ENCODE assay signal across 10 cellular contexts in genomic region chr2:219247678-219248642, GRCh38. TPM values are rescaled to one million over a fixed set of nuclear protein-coding genes. Genes with fewer than 3 reads are reported as not detected.
DNase-seq lines count a peak whose midpoint lies in the region; ATAC-seq, FAIRE-seq and TF ChIP-seq lines count a peak whose summit lies in the region.
"Had no signal": no experiment of that assay in that cellular context is flagged by ENCODE, and none has a peak within 500 bp of the region (broad histone marks: within the 10 kb centered on the region; RNA-seq: fewer than 3 reads in every experiment).

No MANE protein-coding gene starts in this region.

- H2BK20ac ChIP-seq in H1 (ENCODE audit: low read length): no peak overlapping the region

- H3K36me3 Mint-ChIP-seq in mesothelial cell of epicardium: no peaks in the 10 kb centered on the region

- no peak overlapping the region for H3K4me2 ChIP-seq in H1 (ENCODE audit: insufficient read depth in 1 of 2, low read depth in 2 of 2, low read length in 2 of 2)

- no peak overlapping the region for H3K23ac ChIP-seq in H1 (ENCODE audit: insufficient read length)

- peak; percentile 57 to 59 for ATAC-seq in activated CD4-positive, CD25-positive, alpha-beta regulatory T cell treated with anti-CD3 and anti-CD28 coated beads, Interleukin-2, amount 50 U/mL, for 24 hours
- ATAC-seq in HG02938 (IDR thresholded peaks at IDR 0.05; ENCODE audit: unreplicated experiment): no peak

- POLR2A ChIA-PET in H1 (lab: Charles Lee; ENCODE audit: partially characterized antibody): interaction anchor here (0.9 to 14.9 kb wide), 7 partner anchors 17 to 270 kb away, joined by 3 to 190 read pairs (median 4); partner anchors contain the start of genes ABCB6, ANKZF1 and ATG9A

- no peak overlapping the region for H3K18ac ChIP-seq in H1 (ENCODE audit: extremely low read depth, low read length)

- no peaks in the 10 kb centered on the region for H3K9me3 ChIP-seq in H1 (ENCODE audit: insufficient read depth in 2 of 2, low read depth in 1 of 2, low read length in 1 of 2)

- peaks cover 0 to 5% of the 10 kb centered on the region in 2 experiments; a peak in 1 of 4 replicates for H3K79me2 ChIP-seq in H1 (ENCODE audit: control insufficient read depth in 1 of 2, insufficient read depth in 2 of 2, low read length in 2 of 2)

- no peak overlapping the region for H2BK12ac ChIP-seq in H1 (ENCODE audit: low read depth, low read length)

- peak; percentile 18 to 24; a peak in 2 of 4 replicates for TF ChIP-seq RAD21 in H1 (IDR thresholded peaks at IDR 0.05 in 1 of 2, conservative IDR thresholded peaks at IDR 0.05 in 1 of 2; ENCODE audit: low read depth in 2 of 2, low read length in 2 of 2)

- no peak overlapping the region for H3K56ac ChIP-seq in H1 (replicated peaks; ENCODE audit: insufficient read length, low read depth, low read length)

- H2AFZ ChIP-seq in H1 (ENCODE audit: low read length): no peak overlapping the region

- H3K23me2 ChIP-seq in H1 (ENCODE audit: low read depth, low read length): peaks cover 13% of the 10 kb centered on the region

- no peak overlapping the region for H3K14ac ChIP-seq in H1 (ENCODE audit: insufficient read length)

- DNase-seq in GM12891 (ENCODE audit: insufficient read length, low spot score): no peak
- no peak for DNase-seq in H1 (ENCODE audit: low read depth in 1 of 2, low spot score in 2 of 2)
- peak; percentile 70 for DNase-seq in stimulated activated CD4-positive, alpha-beta T cell treated with anti-CD3 and anti-CD28 coated beads, Interleukin-1b, Interleukin-23, amount 100 ng/mL, for 48 hours
- no peak for DNase-seq in D341Med (ENCODE audit: low spot score)
- DNase-seq in mesothelial cell of epicardium (ENCODE audit: low spot score in 2 of 2, unreplicated experiment in 2 of 2): no peak
- no peak for DNase-seq in GDM1 (lab: John Stamatoyannopoulos, UW)
- DNase-seq: left cardiac atrium, T1000 had no signal

- H3K9me3 Mint-ChIP-seq in mesothelial cell of epicardium: no peaks in the 10 kb centered on the region

- H3K4me3 ChIP-seq in H1 (ENCODE audit: extremely low read depth in 1 of 4, insufficient read depth in 2 of 4, low read depth in 3 of 4, low read length in 4 of 4): no peak overlapping the region

- peaks cover 8% of the 10 kb centered on the region; the same call in 1 of the 2 replicates for H3K79me1 ChIP-seq in H1 (ENCODE audit: low read depth, low read length)

- TF ChIP-seq EP300 in H1 (IDR thresholded peaks at IDR 0.05; ENCODE audit: borderline replicate concordance in 1 of 2, low read depth in 2 of 2, low read length in 2 of 2): no peak

- CTCF ChIA-PET in H1 (lab: Charles Lee; ENCODE audit: partially characterized antibody): interaction anchor here (0.6 to 6.6 kb wide), 15 partner anchors 9 to 135 kb away, joined by 3 to 118 read pairs (median 4); partner anchors contain the start of genes ABCB6 and DNAJB2

- H4K91ac ChIP-seq in H1 (replicated peaks; ENCODE audit: insufficient read length, low read length): no peak overlapping the region

- no peak overlapping the region for H3K27ac Mint-ChIP-seq in mesothelial cell of epicardium

- no peak overlapping the region for H2BK15ac ChIP-seq in H1 (ENCODE audit: low read length)

- TF ChIP-seq POLR2A in GM12891 (IDR thresholded peaks at IDR 0.05; ENCODE audit: low read depth, low read length) (no peak), H1 (IDR thresholded peaks at IDR 0.05; ENCODE audit: control extremely low read depth in 1 of 2, low read depth in 2 of 2, low read length in 2 of 2) (no peak; a peak in 1 of 3 replicates)

- H2AK5ac ChIP-seq in H1 (ENCODE audit: low read depth, low read length): no peak overlapping the region

- H3K27ac ChIP-seq in H1 (ENCODE audit: low read depth, low read length): no peak overlapping the region

- H2BK120ac ChIP-seq in H1 (replicated peaks; ENCODE audit: low read depth, low read length): no peak overlapping the region

- H3K36me3 ChIP-seq in H1 (ENCODE audit: control insufficient read depth in 2 of 4, insufficient read depth in 4 of 4, low read length in 3 of 4): peaks cover 0 to 9% (median 5%) of the 10 kb centered on the region in 4 experiments; a peak in 5 of 8 replicates

- peaks cover 28% of the 10 kb centered on the region for H3K4me1 Mint-ChIP-seq in mesothelial cell of epicardium

- TF ChIP-seq CTCF in H1 (IDR thresholded peaks at IDR 0.05; ENCODE audit: control extremely low read depth in 1 of 3, insufficient read depth in 1 of 3, low read depth in 1 of 3, low read length in 3 of 3) (peak in 2 of 3 experiments; percentile 30 to 31; a peak in 2 of 4 replicates), mesothelial cell of epicardium (IDR thresholded peaks at IDR 0.05; ENCODE audit: unreplicated experiment) (no peak)

- H4K20me1 ChIP-seq in H1 (replicated peaks in 1 of 2; ENCODE audit: control insufficient read depth in 1 of 2, insufficient read depth in 2 of 2, low read length in 2 of 2): no peaks in the 10 kb centered on the region

- H3K27me3 Mint-ChIP-seq in mesothelial cell of epicardium (ENCODE audit: low read depth): peaks cover 29% of the 10 kb centered on the region

- peak; percentile 16 for FAIRE-seq in GM12891 (lab: Jason Lieb, UNC)
- FAIRE-seq in H1 (lab: Jason Lieb, UNC): no peak

- no peak overlapping the region for H4K5ac ChIP-seq in H1 (ENCODE audit: insufficient read length, low read depth, low read length)

- H3K4ac ChIP-seq in H1 (replicated peaks; ENCODE audit: insufficient read length, low read depth, low read length): no peak overlapping the region

- H3K9ac ChIP-seq in H1 (replicated peaks in 1 of 4; ENCODE audit: extremely low read depth in 1 of 4, low read depth in 3 of 4, low read length in 3 of 4): no peak overlapping the region

- no peak overlapping the region for H2BK5ac ChIP-seq in H1 (ENCODE audit: low read depth, low read length)

- H3K27me3 ChIP-seq in H1 (replicated peaks in 1 of 4; ENCODE audit: control insufficient read depth in 3 of 4, extremely low read depth in 1 of 4, insufficient read depth in 3 of 4, low read length in 3 of 4): peaks cover 0 to 13% (median 6%) of the 10 kb centered on the region in 4 experiments; a peak in 5 of 7 replicates

- H4K8ac ChIP-seq in H1 (ENCODE audit: extremely low read depth, insufficient read depth, low read length): no peak overlapping the region; the same call in 1 of the 2 replicates

- 89% methylated on average over 17 of the region's 17 CpGs; no CpG with 5 or more reads in 1 of the 2 experiments for WGBS in H1 (ENCODE audit: extremely low coverage in 1 of 2, insufficient coverage in 1 of 2, insufficient read length in 1 of 2, insufficient replicate concordance in 2 of 2, low coverage in 1 of 2, low lambda C conversion rate in 2 of 2, missing lambda C conversion rate in 1 of 2), 2 experiments

- no peak overlapping the region for H3K4me3 Mint-ChIP-seq in mesothelial cell of epicardium

- H3K4me1 ChIP-seq in H1 (replicated peaks in 1 of 4; ENCODE audit: control insufficient read depth in 3 of 4, insufficient read depth in 4 of 4, low read length in 3 of 4): peaks cover 5 to 14% (median 12%) of the 10 kb centered on the region in 4 experiments

RNA-seq across cellular contexts. Expression of gene STK16, which starts 2.7 kb away (rescaled TPM):
- polyA plus RNA-seq in GM12891 (2012; ENCODE audit: low read depth, missing spikeins): 31.0 TPM
- 17.0 and 21.3 TPM in 2 replicates for total RNA-seq in H1 (2021; fragmentation: NEBNext Ultra II Directional; extraction: Animal tissue kit (Norgen Biotek cat#: 25700))
- polyA plus RNA-seq in H1 (2011; rRNA removed): 51.4 and 69.9 TPM in 2 replicates
- polyA plus RNA-seq in H1 (2011; cell fraction: cytosol; rRNA removed): 57.6 TPM
- polyA plus RNA-seq in H1 (2011; cell fraction: nucleus; rRNA removed): 61.7 TPM
- 24.0 to 34.8 TPM (median 27.4 TPM) in 4 replicates for polyA plus RNA-seq in H1 (2012, experiment 1 of 2)
- 17.0 TPM for polyA plus RNA-seq in H1 (2012, experiment 2 of 2)
- 12.3 TPM for polyA plus RNA-seq in H1 (2013, experiment 1 of 2)
- 10.4 TPM for polyA plus RNA-seq in H1 (2013, experiment 2 of 2)
- 36.1 and 47.0 TPM in 2 replicates for polyA minus RNA-seq in H1 (2011; rRNA and poly(A)+ RNA removed)
- 12.3 TPM for polyA minus RNA-seq in H1 (2011; cell fraction: cytosol; rRNA and poly(A)+ RNA removed)
- 36.2 TPM for polyA minus RNA-seq in H1 (2011; cell fraction: nucleus; rRNA and poly(A)+ RNA removed)
- 28.0 to 31.2 TPM (median 29.0 TPM) in 3 replicates for total RNA-seq in mesothelial cell of epicardium

RNA-seq across cellular contexts. Expression of gene GLB1L, which starts 2.7 kb away (rescaled TPM):
- polyA plus RNA-seq in GM12891 (2012; ENCODE audit: low read depth, missing spikeins): 2.2 TPM
- total RNA-seq in H1 (2021; fragmentation: NEBNext Ultra II Directional; extraction: Animal tissue kit (Norgen Biotek cat#: 25700)): 3.2 and 3.7 TPM in 2 replicates
- polyA plus RNA-seq in H1 (2011; rRNA removed): 3.7 and 4.0 TPM in 2 replicates
- 4.0 TPM for polyA plus RNA-seq in H1 (2011; cell fraction: cytosol; rRNA removed)
- polyA plus RNA-seq in H1 (2011; cell fraction: nucleus; rRNA removed): 7.6 TPM
- polyA plus RNA-seq in H1 (2012, experiment 1 of 2): 2.2 to 4.8 TPM (median 3.3 TPM) in 4 replicates
- polyA plus RNA-seq in H1 (2012, experiment 2 of 2): 1.3 TPM
- polyA plus RNA-seq in H1 (2013, experiment 1 of 2): 4.1 TPM
- polyA plus RNA-seq in H1 (2013, experiment 2 of 2): 3.8 TPM
- 2.5 and 3.3 TPM in 2 replicates for polyA minus RNA-seq in H1 (2011; rRNA and poly(A)+ RNA removed)
- 1.8 TPM for polyA minus RNA-seq in H1 (2011; cell fraction: cytosol; rRNA and poly(A)+ RNA removed)
- polyA minus RNA-seq in H1 (2011; cell fraction: nucleus; rRNA and poly(A)+ RNA removed): 7.1 TPM
- total RNA-seq in mesothelial cell of epicardium: 9.6 to 11.6 TPM (median 9.9 TPM) in 3 replicates

RNA-seq across cellular contexts. Expression of gene TUBA4B, which starts 5.1 kb away (rescaled TPM):
- polyA plus RNA-seq in GM12891 (2012; ENCODE audit: low read depth, missing spikeins): 0.06 TPM
- 0.24 TPM in 1 of 2 replicates, not detected in the other for total RNA-seq in H1 (2021; fragmentation: NEBNext Ultra II Directional; extraction: Animal tissue kit (Norgen Biotek cat#: 25700))
- 0.08 and 0.25 TPM in 2 replicates for polyA plus RNA-seq in H1 (2011; rRNA removed)
- polyA plus RNA-seq in H1 (2011; cell fraction: cytosol; rRNA removed): 0.10 TPM
- polyA plus RNA-seq in H1 (2011; cell fraction: nucleus; rRNA removed): 0.23 TPM
- polyA plus RNA-seq in H1 (2012, experiment 1 of 2): not detected in 4 replicates
- polyA plus RNA-seq in H1 (2012, experiment 2 of 2): not detected
- 0.08 TPM for polyA plus RNA-seq in H1 (2013, experiment 1 of 2)
- 0.07 TPM for polyA plus RNA-seq in H1 (2013, experiment 2 of 2)
- 0.13 TPM in 1 of 2 replicates, not detected in the other for polyA minus RNA-seq in H1 (2011; rRNA and poly(A)+ RNA removed)
- not detected for polyA minus RNA-seq in H1 (2011; cell fraction: cytosol; rRNA and poly(A)+ RNA removed)
- polyA minus RNA-seq in H1 (2011; cell fraction: nucleus; rRNA and poly(A)+ RNA removed): not detected
- not detected in 3 replicates for total RNA-seq in mesothelial cell of epicardium
- total RNA-seq: left cardiac atrium had no signal

RNA-seq across cellular contexts. Expression of gene TUBA4A, which starts 5.8 kb away (rescaled TPM):
- polyA plus RNA-seq in GM12891 (2012; ENCODE audit: low read depth, missing spikeins): 114 TPM
- total RNA-seq in H1 (2021; fragmentation: NEBNext Ultra II Directional; extraction: Animal tissue kit (Norgen Biotek cat#: 25700)): 59.5 and 67.3 TPM in 2 replicates
- polyA plus RNA-seq in H1 (2011; rRNA removed): 172 and 174 TPM in 2 replicates
- polyA plus RNA-seq in H1 (2011; cell fraction: cytosol; rRNA removed): 93.1 TPM
- polyA plus RNA-seq in H1 (2011; cell fraction: nucleus; rRNA removed): 114 TPM
- 59.2 to 76.9 TPM (median 63.8 TPM) in 4 replicates for polyA plus RNA-seq in H1 (2012, experiment 1 of 2)
- 64.6 TPM for polyA plus RNA-seq in H1 (2012, experiment 2 of 2)
- polyA plus RNA-seq in H1 (2013, experiment 1 of 2): 87.7 TPM
- polyA plus RNA-seq in H1 (2013, experiment 2 of 2): 77.5 TPM
- 31.2 and 39.5 TPM in 2 replicates for polyA minus RNA-seq in H1 (2011; rRNA and poly(A)+ RNA removed)
- polyA minus RNA-seq in H1 (2011; cell fraction: cytosol; rRNA and poly(A)+ RNA removed): 15.0 TPM
- polyA minus RNA-seq in H1 (2011; cell fraction: nucleus; rRNA and poly(A)+ RNA removed): 20.9 TPM
- 0.47 to 1.1 TPM (median 0.63 TPM) in 3 replicates for total RNA-seq in mesothelial cell of epicardium

RNA-seq across cellular contexts. Expression of gene ANKZF1, which starts 18.4 kb away (rescaled TPM):
- 55.5 TPM for polyA plus RNA-seq in GM12891 (2012; ENCODE audit: low read depth, missing spikeins)
- total RNA-seq in H1 (2021; fragmentation: NEBNext Ultra II Directional; extraction: Animal tissue kit (Norgen Biotek cat#: 25700)): 44.4 and 50.1 TPM in 2 replicates
- polyA plus RNA-seq in H1 (2011; rRNA removed): 32.5 and 43.7 TPM in 2 replicates
- polyA plus RNA-seq in H1 (2011; cell fraction: cytosol; rRNA removed): 45.5 TPM
- polyA plus RNA-seq in H1 (2011; cell fraction: nucleus; rRNA removed): 197 TPM
- 46.6 to 53.3 TPM (median 50.4 TPM) in 4 replicates for polyA plus RNA-seq in H1 (2012, experiment 1 of 2)
- 26.9 TPM for polyA plus RNA-seq in H1 (2012, experiment 2 of 2)
- 31.9 TPM for polyA plus RNA-seq in H1 (2013, experiment 1 of 2)
- 30.1 TPM for polyA plus RNA-seq in H1 (2013, experiment 2 of 2)
- polyA minus RNA-seq in H1 (2011; rRNA and poly(A)+ RNA removed): 33.2 and 37.7 TPM in 2 replicates
- 29.0 TPM for polyA minus RNA-seq in H1 (2011; cell fraction: cytosol; rRNA and poly(A)+ RNA removed)
- polyA minus RNA-seq in H1 (2011; cell fraction: nucleus; rRNA and poly(A)+ RNA removed): 67.9 TPM
- total RNA-seq in mesothelial cell of epicardium: 58.3 to 65.3 TPM (median 59.6 TPM) in 3 replicates
